ENCODE assay signal across 18 cellular contexts in genomic region chr3:112982710-112983109, GRCh38. TPM values are rescaled to one million over a fixed set of nuclear protein-coding genes. Genes with fewer than 3 reads are reported as not detected.
DNase-seq lines count a peak whose midpoint lies in the region; ATAC-seq, FAIRE-seq and TF ChIP-seq lines count a peak whose summit lies in the region.
"Had no signal": no experiment of that assay in that cellular context is flagged by ENCODE, and none has a peak within 500 bp of the region (broad histone marks: within the 10 kb centered on the region; RNA-seq: fewer than 3 reads in every experiment).

No MANE protein-coding gene starts in this region.

- peak; percentile 76 for ATAC-seq in memory B cell (ENCODE audit: low read depth)
- ATAC-seq: HepG2 had no signal

- H3K36me3 Mint-ChIP-seq in memory B cell, result no peaks in the 10 kb centered on the region
- H3K36me3 Mint-ChIP-seq: CD4-positive, CD25-positive, alpha-beta regulatory T cell had no signal

- peaks cover 28% of the 10 kb centered on the region for H3K4me1 Mint-ChIP-seq in memory B cell

- no peaks in the 10 kb centered on the region for H3K27me3 Mint-ChIP-seq in memory B cell
- H3K27me3 Mint-ChIP-seq: CD4-positive, CD25-positive, alpha-beta regulatory T cell had no signal

- H3K4me1 ChIP-seq in effector memory CD4-positive, alpha-beta T cell (ENCODE audit: control insufficient read depth, insufficient read depth, low read length, poor library complexity, severe bottlenecking), result peaks cover 18% of the 10 kb centered on the region

- H3K36me3 ChIP-seq in effector memory CD4-positive, alpha-beta T cell (ENCODE audit: control insufficient read depth, insufficient read depth, low read length), result no peaks in the 10 kb centered on the region

- H3K4me3 Mint-ChIP-seq in memory B cell, result no peak overlapping the region
- H3K4me3 Mint-ChIP-seq: CD4-positive, CD25-positive, alpha-beta regulatory T cell; HFFc6 had no signal

- in situ Hi-C loops in KBM-7 (cut with MboI; ENCODE audit: low pct_unique_long_range_greater_than_20kb, low sequenced_read_pairs), result loop anchor here (25.0 kb wide), 1 partner anchor 245 kb away; no protein-coding TSS in a partner anchor

- H3K27me3 ChIP-seq in effector memory CD4-positive, alpha-beta T cell (replicated peaks; ENCODE audit: control insufficient read depth, insufficient read depth, low read length, poor library complexity, severe bottlenecking), result no peaks in the 10 kb centered on the region

- H3K4me3 ChIP-seq in effector memory CD4-positive, alpha-beta T cell (ENCODE audit: insufficient read depth, low read depth, low read length, poor library complexity, severe bottlenecking), result no peak overlapping the region

- H3K9me3 ChIP-seq in effector memory CD4-positive, alpha-beta T cell (ENCODE audit: control insufficient read depth, low read length), result no peaks in the 10 kb centered on the region

- no peak overlapping the region for H3K27ac ChIP-seq in effector memory CD4-positive, alpha-beta T cell (ENCODE audit: insufficient read depth, low read length, poor library complexity, severe bottlenecking)

- H3K27ac Mint-ChIP-seq in memory B cell, result peak overlapping the region; percentile 10
- H3K27ac Mint-ChIP-seq: HFFc6 had no signal

- TF ChIP-seq POLR2A in GM12891 (IDR thresholded peaks at IDR 0.05; ENCODE audit: low read depth, low read length), result no peak

- DNase-seq in CD1c-positive myeloid dendritic cell (ENCODE audit: extremely low spot score), result peak; percentile 66
- no peak for DNase-seq in GM12891 (ENCODE audit: insufficient read length, low spot score)
- DNase-seq in OCI-M1 (lab: John Stamatoyannopoulos, UW), result peak; percentile 21
- DNase-seq in memory B cell (ENCODE audit: low spot score in 2 of 2), result no peak
- DNase-seq in KBM-7, result no peak
- DNase-seq in effector memory CD4-positive, alpha-beta T cell, result no peak
- no peak for DNase-seq in effector CD4-positive, alpha-beta T cell
- DNase-seq: Calu3; CD4-positive, CD25-positive, alpha-beta regulatory T cell; HFFc6; NCI-H1105 treated with DMSO at 0.1 percent for 48 hours; NCI-H187; NCI-H345; NCI-H526 treated with DMSO at 0.1 percent for 48 hours; RPMI8226; SIG-M5 had no signal

- peaks cover 2% of the 10 kb centered on the region for H3K9me3 Mint-ChIP-seq in memory B cell
- H3K9me3 Mint-ChIP-seq: CD4-positive, CD25-positive, alpha-beta regulatory T cell; HFFc6 had no signal

- no peak for FAIRE-seq in GM12891 (lab: Jason Lieb, UNC)
- FAIRE-seq: GM18507, HepG2 had no signal

TF ChIP-seq in GM12891, 5 proteins besides CTCF, POLR2A, EP300 and RAD21:
- TF ChIP-seq SPI1 (IDR thresholded peaks at IDR 0.05; ENCODE audit: low read depth, low read length), result peak; percentile 4; the same call in 1 of the 2 replicates
- no peak for TF ChIP-seq POU2F2 (IDR thresholded peaks at IDR 0.05; ENCODE audit: low read depth, low read length)
- TF ChIP-seq POLR2AphosphoS5 (IDR thresholded peaks at IDR 0.05; ENCODE audit: low read depth, low read length), result no peak
- no peak for TF ChIP-seq PAX5 (IDR thresholded peaks at IDR 0.05; ENCODE audit: insufficient read depth, low read length, severe bottlenecking)

RNA-seq across cellular contexts. Expression of gene CD200R1, which starts 7.8 kb away (rescaled TPM):
- 0.85 TPM for polyA plus RNA-seq in GM12891 (2012; ENCODE audit: low read depth, missing spikeins)

RNA-seq across cellular contexts. Expression of gene GTPBP8, which starts 8.1 kb away (rescaled TPM):
- polyA plus RNA-seq in GM12891 (2012; ENCODE audit: low read depth, missing spikeins), result 17.8 TPM

Comparison
In these comparisons a context has a peak if more than half of its experiments do, and no peak if none do; other contexts are left out.
1. DNase-seq: peak in CD1c-positive myeloid dendritic cell (single experiment) and OCI-M1 (single experiment); none in GM12891 (single experiment), memory B cell (0 of 2), KBM-7 (single experiment), effector memory CD4-positive, alpha-beta T cell (0 of 3) and effector CD4-positive, alpha-beta T cell (single experiment).